In genomic region chr18:78957140-78957539, GRCh38 we compare ENCODE assay signal across 34 cellular contexts. TPM values are rescaled to one million over a fixed set of nuclear protein-coding genes. Genes with fewer than 3 reads are reported as not detected.
"Had no signal": no experiment of that assay in that cellular context is flagged by ENCODE, and none has a peak within 500 bp of the region (broad histone marks: within the 10 kb centered on the region; RNA-seq: fewer than 3 reads in every experiment).

No MANE protein-coding gene starts in this region.

- DNase-seq: activated CD4-positive, alpha-beta memory T cell treated with anti-CD3 and anti-CD28 coated beads for 36 hours; activated CD4-positive, alpha-beta T cell treated with anti-CD3 and anti-CD28 coated beads for 36 hours; activated CD4-positive, alpha-beta T cell treated with anti-CD3 and anti-CD28 coated beads, Interleukin-2, amount 10 ng/mL, durations not matched to agents 24 days and 14 days; activated CD4-positive, CD25-positive, alpha-beta regulatory T cell; activated CD4-positive, CD25-positive, alpha-beta regulatory T cell treated with anti-CD3 and anti-CD28 coated beads, Interleukin-2, amount 50 U/mL, for 72 hours; activated CD8-positive, alpha-beta memory T cell treated with anti-CD3 and anti-CD28 coated beads, Interleukin-2, amount 10 ng/mL, durations not matched to agents 7 days and 5 days; activated CD8-positive, alpha-beta memory T cell treated with anti-CD3 and anti-CD28 coated beads, Interleukin-2, amount 50 U/mL, for 4 hours; activated CD8-positive, alpha-beta T cell treated with anti-CD3 and anti-CD28 coated beads, Interleukin-2, amount 10 ng/mL, durations not matched to agents 7 days and 5 days; activated gamma-delta T cell treated with Interleukin-2 at 50 U/mL for 16 hours; activated naive CD4-positive, alpha-beta T cell treated with anti-CD3 and anti-CD28 coated beads, Interleukin-2, amount 50 U/mL, for 16 hours; activated naive CD4-positive, alpha-beta T cell treated with Interleukin-2 at 50 U/mL for 16 hours; activated naive CD8-positive, alpha-beta T cell treated with anti-CD3 and anti-CD28 coated beads, Interleukin-2, amount 50 U/mL, for 24 hours; activated T-cell treated with anti-CD3 and anti-CD28 coated beads, Interleukin-2, amount 50 U/mL, for 1 hour; activated T-cell treated with anti-CD3 and anti-CD28 coated beads, Interleukin-2, amount 50 U/mL, for 48 hours; adrenal gland; amygdala; aorta; body of pancreas; caudate nucleus; cortex of kidney; dermis blood vessel endothelial cell; effector CD4-positive, alpha-beta T cell; effector memory CD8-positive, alpha-beta T cell; erythroblast; foreskin keratinocyte; gastrocnemius medialis; glutamatergic neuron; heart left ventricle; T-helper 2 cell had no signal

- ATAC-seq: activated CD4-positive, alpha-beta T cell treated with anti-CD3 and anti-CD28 coated beads for 36 hours; activated CD8-positive, alpha-beta memory T cell treated with anti-CD3 and anti-CD28 coated beads, Interleukin-2, amount 10 ng/mL, durations not matched to agents 7 days and 5 days; activated CD8-positive, alpha-beta T cell treated with anti-CD3 and anti-CD28 coated beads, Interleukin-2, amount 10 ng/mL, durations not matched to agents 7 days and 5 days; activated naive CD8-positive, alpha-beta T cell treated with anti-CD3 and anti-CD28 coated beads, Interleukin-2, amount 50 U/mL, for 24 hours; body of pancreas; effector memory CD8-positive, alpha-beta T cell; foreskin keratinocyte; gastrocnemius medialis; heart left ventricle had no signal

- H3K4me3 ChIP-seq: adrenal gland, body of pancreas, esophagus muscularis mucosa, gastrocnemius medialis, heart left ventricle had no signal

- H3K27ac ChIP-seq: adrenal gland, body of pancreas, esophagus muscularis mucosa, foreskin keratinocyte, gastrocnemius medialis, heart left ventricle had no signal

- H3K4me1 ChIP-seq: adrenal gland, body of pancreas, esophagus muscularis mucosa, foreskin keratinocyte, gastrocnemius medialis, heart left ventricle had no signal

- H3K9me3 ChIP-seq: adrenal gland, body of pancreas, esophagus muscularis mucosa, gastrocnemius medialis, heart left ventricle had no signal

- H3K27me3 ChIP-seq: adrenal gland, body of pancreas, foreskin keratinocyte, gastrocnemius medialis had no signal

- H3K36me3 ChIP-seq: adrenal gland, esophagus muscularis mucosa, gastrocnemius medialis, heart left ventricle had no signal

RNA-seq across cellular contexts. Expression of gene SALL3, which starts 22.5 kb away (rescaled TPM):
- total RNA-seq: activated CD4-positive, alpha-beta memory T cell treated with anti-CD3 and anti-CD28 coated beads for 36 hours; activated CD4-positive, alpha-beta T cell treated with anti-CD3 and anti-CD28 coated beads for 36 hours; activated CD4-positive, alpha-beta T cell treated with anti-CD3 and anti-CD28 coated beads, Interleukin-2, amount 10 ng/mL, durations not matched to agents 24 days and 14 days; activated CD8-positive, alpha-beta memory T cell treated with anti-CD3 and anti-CD28 coated beads, Interleukin-2, amount 10 ng/mL, durations not matched to agents 7 days and 5 days; activated CD8-positive, alpha-beta T cell treated with anti-CD3 and anti-CD28 coated beads, Interleukin-2, amount 10 ng/mL, durations not matched to agents 7 days and 5 days; activated T-helper 1 cell treated with anti-CD3 and anti-CD28 coated beads, Interleukin-12 subunit alpha, Interleukin-12 subunit beta, Interleukin-2, Interleukin-4 antibody, amounts not matched to agents 30 ng/mL and 10 ng/mL and 1 ng/mL, durations not matched to agents 14 hours and 24 hours and 36 hours; activated T-helper 2 cell treated with anti-CD3 and anti-CD28 coated beads, Interferon-gamma antibody, Interleukin-2, Interleukin-4, amounts not matched to agents 10 μg/mL and 5 μg/mL and 100 μg/mL, durations not matched to agents 14 hours and 24 hours and 36 hours; body of pancreas; chondrocyte; esophagus muscularis mucosa; foreskin keratinocyte; gastrocnemius medialis; T-helper 1 cell treated with Interleukin-12 subunit alpha and Interleukin-12 subunit beta and Interleukin-4 antibody, amounts not matched to agents 30 ng/mL and 1 ng/mL, for 36 hours had no signal
- polyA plus RNA-seq: adrenal gland, aorta, foreskin keratinocyte had no signal
